In the genomic region with DNA sequence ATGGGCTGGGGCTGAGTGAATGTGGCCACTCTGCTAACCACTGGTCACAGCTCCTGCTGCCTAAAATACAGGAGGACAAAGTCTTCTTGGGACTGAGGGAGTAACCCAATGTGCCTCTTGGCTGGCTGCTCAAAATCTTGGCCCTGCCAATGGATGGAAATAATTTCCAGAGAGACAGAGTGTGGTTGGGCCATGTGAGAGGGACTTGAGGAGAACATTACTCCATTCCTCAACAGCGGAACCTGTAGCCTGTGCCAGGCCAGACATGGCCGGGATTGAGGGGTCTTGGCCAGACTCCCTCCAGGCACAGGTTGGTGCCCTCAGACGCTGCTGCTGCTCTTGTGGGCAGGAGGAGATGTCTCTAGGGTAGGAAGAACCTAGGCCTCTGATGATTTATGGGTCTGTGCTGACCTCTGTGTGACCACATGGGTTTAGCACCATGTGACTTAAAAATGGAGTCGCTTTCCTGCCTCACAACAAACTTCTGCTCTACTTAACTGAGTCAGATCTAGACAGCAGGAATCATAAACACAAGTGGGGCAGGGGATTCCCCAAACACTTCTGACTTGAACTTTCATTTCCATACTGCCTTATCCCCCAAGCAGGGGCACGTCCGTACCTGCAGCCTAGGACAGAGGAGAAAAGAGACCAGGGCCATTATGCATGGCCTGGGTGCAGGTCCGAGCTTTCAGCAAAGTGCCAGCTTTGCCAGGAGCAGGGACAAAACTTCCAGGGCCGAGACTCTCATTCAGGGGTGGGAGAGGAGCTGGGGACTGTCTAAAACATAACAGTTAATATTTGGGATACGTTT, we compare ENCODE assay signal across 8 cellular contexts.
DNase-seq lines count a peak whose midpoint lies in the region; ATAC-seq and TF ChIP-seq lines count a peak whose summit lies in the region.

No MANE protein-coding gene starts in this region.

- 61 to 89% (median 77%) methylated on average over 7 to 9 of the region's 9 CpGs for WGBS in heart left ventricle, 4 donors
- WGBS in stomach, 5 donors: 53 to 70% (median 65%) methylated on average over 8 to 9 of the region's 9 CpGs
- 36 to 40% methylated on average over 8 to 9 of the region's 9 CpGs for WGBS in lower leg skin, 2 donors

- TF ChIP-seq POLR2A in heart left ventricle (IDR thresholded peaks at IDR 0.05) (no peak), stomach (IDR thresholded peaks at IDR 0.05) (no peak), lower leg skin (IDR thresholded peaks at IDR 0.05) (no peak)

- peak; percentile 90 for ATAC-seq in GM18520 (IDR thresholded peaks at IDR 0.05; ENCODE audit: unreplicated experiment)
- peak; percentile 85 for ATAC-seq in HG02852 (IDR thresholded peaks at IDR 0.05; ENCODE audit: unreplicated experiment)
- ATAC-seq in heart left ventricle: peak; percentile 13 to 52 (median 48)

- peaks cover 3% of the 10 kb centered on the region for H3K36me3 Mint-ChIP-seq in activated CD4-positive, alpha-beta memory T cell treated with anti-CD3 and anti-CD28 coated beads for 36 hours

- POLR2A ChIA-PET in activated CD4-positive, alpha-beta memory T cell treated with anti-CD3 and anti-CD28 coated beads for 36 hours (lab: Charles Lee): interaction anchor here (0.8 to 2.7 kb wide), 3 partner anchors 9 to 37 kb away, joined by 4 to 19 read pairs (median 8); no protein-coding TSS in a partner anchor

- H3K4me3 ChIP-seq in heart left ventricle: no peak overlapping the region
- H3K4me3 ChIP-seq in stomach: no peak overlapping the region
- no peak overlapping the region for H3K4me3 ChIP-seq in lower leg skin (ENCODE audit: low read depth, poor library complexity, severe bottlenecking)

- H3K9me3 ChIP-seq in heart left ventricle: no peaks in the 10 kb centered on the region
- H3K9me3 ChIP-seq in stomach: no peaks in the 10 kb centered on the region

- no peak for TF ChIP-seq EP300 in stomach (IDR thresholded peaks at IDR 0.05)

- intact Hi-C loops in activated CD4-positive, alpha-beta memory T cell treated with anti-CD3 and anti-CD28 coated beads for 36 hours (cut with micrococcal nuclease): loop anchor here (1.0 kb wide), 2 partner anchors 17 to 33 kb away; no protein-coding TSS in a partner anchor
- intact Hi-C loops in heart left ventricle (cut with DNase I) (loop anchor here in 2 of 10 donors (5.0 kb wide), 1 partner anchor 131 kb away; no protein-coding TSS in a partner anchor), stomach (cut with DNase I; ENCODE audit: low total_unique reads) (loop anchor here (5.0 kb wide), 1 partner anchor 36 kb away; no protein-coding TSS in a partner anchor), lower leg skin (cut with DNase I; ENCODE audit: low total_unique reads) (loop anchor here (5.0 kb wide), 1 partner anchor 36 kb away; no protein-coding TSS in a partner anchor)

- H3K27me3 ChIP-seq in heart left ventricle (no peaks in the 10 kb centered on the region), stomach (no peaks in the 10 kb centered on the region)

- H3K4me3 Mint-ChIP-seq in activated CD4-positive, alpha-beta memory T cell treated with anti-CD3 and anti-CD28 coated beads for 36 hours: peak overlapping the region; percentile 59

- H3K27me3 Mint-ChIP-seq in activated CD4-positive, alpha-beta memory T cell treated with anti-CD3 and anti-CD28 coated beads for 36 hours: no peaks in the 10 kb centered on the region

- peaks cover 11 to 98% (median 84%) of the 10 kb centered on the region in 12 donors for H3K4me1 ChIP-seq in heart left ventricle
- peaks cover 63 to 100% (median 77%) of the 10 kb centered on the region in 4 donors for H3K4me1 ChIP-seq in stomach

- CTCF ChIA-PET in activated CD4-positive, alpha-beta memory T cell treated with anti-CD3 and anti-CD28 coated beads for 36 hours (lab: Charles Lee): interaction anchor here (1.3 to 14.0 kb wide), 6 partner anchors 10 to 132 kb away, joined by 4 to 460 read pairs (median 66); no protein-coding TSS in a partner anchor

- no peaks in the 10 kb centered on the region for H3K9me3 Mint-ChIP-seq in activated CD4-positive, alpha-beta memory T cell treated with anti-CD3 and anti-CD28 coated beads for 36 hours

- TF ChIP-seq CTCF in heart left ventricle (IDR thresholded peaks at IDR 0.05) (no peak), stomach (IDR thresholded peaks at IDR 0.05) (no peak), lower leg skin (IDR thresholded peaks at IDR 0.05) (no peak)

- peaks cover 0 to 7% (median 0%) of the 10 kb centered on the region in 9 donors for H3K36me3 ChIP-seq in heart left ventricle
- H3K36me3 ChIP-seq in stomach: peaks cover 0 to 5% (median 0%) of the 10 kb centered on the region in 4 donors

- H3K27ac ChIP-seq in heart left ventricle: peak overlapping the region; percentile 74 to 98 (median 83)
- peak overlapping the region; percentile 45 to 98 (median 97) for H3K27ac ChIP-seq in stomach

- peaks cover 95% of the 10 kb centered on the region for H3K4me1 Mint-ChIP-seq in activated CD4-positive, alpha-beta memory T cell treated with anti-CD3 and anti-CD28 coated beads for 36 hours (ENCODE audit: low read depth)

- peak; percentile 76 for DNase-seq in activated CD4-positive, alpha-beta memory T cell treated with anti-CD3 and anti-CD28 coated beads for 36 hours
- no peak for DNase-seq in heart left ventricle
- DNase-seq in stomach: no peak
- DNase-seq in NCI-H345 treated with DMSO at 0.1 percent for 48 hours (lab: John Stamatoyannopoulos, UW; ENCODE audit: unreplicated experiment): no peak
- no peak for DNase-seq in lower leg skin (ENCODE audit: low spot score in 2 of 2)
- DNase-seq in RPMI8226: no peak

- peak overlapping the region; percentile 92 for H3K27ac Mint-ChIP-seq in activated CD4-positive, alpha-beta memory T cell treated with anti-CD3 and anti-CD28 coated beads for 36 hours
